ENCODE assay signal across 1 cellular context in genomic region chr11:62398011-62398994, GRCh38.
TF ChIP-seq lines count a peak whose summit lies in the region.

No MANE protein-coding gene starts in this region.

TF ChIP-seq in GM23338, 12 proteins besides CTCF, POLR2A, EP300 and RAD21 (continued from another document):
- no peak for TF ChIP-seq STAT1 (IDR thresholded peaks at IDR 0.05; ENCODE audit: unreplicated experiment)
- TF ChIP-seq EZH2 (IDR thresholded peaks at IDR 0.05; ENCODE audit: low read depth, unreplicated experiment) = no peak
- no peak for TF ChIP-seq ZNF462 (CRISPR knock-in tag; IDR thresholded peaks at IDR 0.05)
- no peak for TF ChIP-seq POLR2AphosphoS5 (IDR thresholded peaks at IDR 0.05; ENCODE audit: low read depth)
- TF ChIP-seq EZH2phosphoT487 (IDR thresholded peaks at IDR 0.05; ENCODE audit: unreplicated experiment) = no peak
- TF ChIP-seq NANOG (IDR thresholded peaks at IDR 0.05; ENCODE audit: borderline replicate concordance) = no peak
- no peak for TF ChIP-seq REST (IDR thresholded peaks at IDR 0.05; ENCODE audit: unreplicated experiment)
- TF ChIP-seq ZNF114 (CRISPR knock-in tag; IDR thresholded peaks at IDR 0.05) = no peak
- TF ChIP-seq JUNB (IDR thresholded peaks at IDR 0.05; ENCODE audit: unreplicated experiment) = no peak
- no peak for TF ChIP-seq ZNF331 (CRISPR knock-in tag; IDR thresholded peaks at IDR 0.05; ENCODE audit: low read depth)
- TF ChIP-seq CREB1 (CRISPR knock-in tag; IDR thresholded peaks at IDR 0.05; ENCODE audit: low read depth) = no peak
